ENCODE assay signal across 20 cellular contexts in genomic region chr6:47473791-47474351, GRCh38. TPM values are rescaled to one million over a fixed set of nuclear protein-coding genes. Genes with fewer than 3 reads are reported as not detected.
A peak's percentile ranks its signal among the peaks of the same experiment; 100 is the strongest.
DNase-seq lines count a peak whose midpoint lies in the region; ATAC-seq, FAIRE-seq and TF ChIP-seq lines count a peak whose summit lies in the region.
"Had no signal": no experiment of that assay in that cellular context is flagged by ENCODE, and none has a peak within 500 bp of the region (broad histone marks: within the 10 kb centered on the region; RNA-seq: fewer than 3 reads in every experiment).

No MANE protein-coding gene starts in this region.

- DNase-seq in GM19239 (ENCODE audit: insufficient read length, low spot score) (no peak), RKO (ENCODE audit: low spot score) (peak; percentile 83), epithelial cell of esophagus (ENCODE audit: low read depth) (peak; percentile 41), renal cortical epithelial cell (ENCODE audit: low read depth) (peak; percentile 82), NCI-H2196 (lab: John Stamatoyannopoulos, UW; ENCODE audit: unreplicated experiment) (no peak), HuH-7.5 (ENCODE audit: low spot score) (no peak)
- DNase-seq: BE2C, EL, GF-D8, Karpas-422, NCI-H1417, NCI-H1694 treated with DMSO at 0.1 percent for 48 hours, NCI-H2227 treated with DMSO at 0.1 percent for 48 hours, NCI-H510A, NCI-H774 had no signal

- no peak for ATAC-seq in GM21786 (IDR thresholded peaks at IDR 0.05; ENCODE audit: unreplicated experiment)
- ATAC-seq: Right ventricle myocardium inferior had no signal

- FAIRE-seq in GM19239 (lab: Jason Lieb, UNC) = peak; percentile 21
- FAIRE-seq: H54, RCC 7860 had no signal

- no peak overlapping the region for H3K4me3 ChIP-seq in epithelial cell of esophagus (ENCODE audit: low read length)
- H3K4me3 ChIP-seq: SJSA1 had no signal

- no peak for TF ChIP-seq CTCF in epithelial cell of esophagus (IDR thresholded peaks at IDR 0.05; ENCODE audit: insufficient read depth, low read depth, low read length, missing control alignments)

RNA-seq across cellular contexts. Expression of gene CD2AP, which starts 3.7 kb away (rescaled TPM):
- total RNA-seq in renal cortical epithelial cell = 90.3 and 113 TPM in 2 replicates

Comparison
In these comparisons a context has a peak if more than half of its experiments do, and no peak if none do; other contexts are left out.
1. DNase-seq: peak in RKO (single experiment), epithelial cell of esophagus (single experiment) and renal cortical epithelial cell (single experiment); none in GM19239 (single experiment), NCI-H2196 (single experiment) and HuH-7.5 (single experiment).